ENCODE assay signal across 16 cellular contexts in genomic region chr12:76719171-76719631, GRCh38. TPM values are rescaled to one million over a fixed set of nuclear protein-coding genes. Genes with fewer than 3 reads are reported as not detected.
DNase-seq lines count a peak whose midpoint lies in the region; ATAC-seq and TF ChIP-seq lines count a peak whose summit lies in the region.
"Had no signal": no experiment of that assay in that cellular context is flagged by ENCODE, and none has a peak within 500 bp of the region (broad histone marks: within the 10 kb centered on the region; RNA-seq: fewer than 3 reads in every experiment).

No MANE protein-coding gene starts in this region.

- no peak for TF ChIP-seq RAD21 in SK-N-SH (IDR thresholded peaks at IDR 0.05; ENCODE audit: low read length)

- CTCF ChIA-PET in Caco-2 (lab: Charles Lee) (no interaction called here), SK-N-SH (lab: Yijun Ruan, JAX) (no interaction called here)

- 60% methylated on average over 2 of the region's 2 CpGs for WGBS in SK-N-SH (ENCODE audit: low lambda C conversion rate)

- H3K4me2 ChIP-seq in SK-N-SH: no peak overlapping the region; the same call in 1 of the 2 replicates
- H3K4me2 ChIP-seq: KMS-11 had no signal

- DNase-seq in Caco-2 (no peak), SK-N-SH (no peak), fibroblast of gingiva (ENCODE audit: low read depth) (peak; percentile 76), nucleus accumbens (lab: John Stamatoyannopoulos, UW) (peak in 41 of 56 donors; percentile 3 to 76 (median 37)), Kasumi-1 (lab: John Stamatoyannopoulos, UW) (no peak)
- no peak for DNase-seq in activated naive CD4-positive, alpha-beta T cell treated with Interleukin-2 at 50 U/mL for 16 hours
- DNase-seq: activated CD4-positive, alpha-beta T cell treated with anti-CD3 and anti-CD28 coated beads, Interleukin-2, amount 50 U/mL, for 4 hours; activated T-cell treated with anti-CD3 and anti-CD28 coated beads, Interleukin-2, amount 50 U/mL, for 72 hours; dermis blood vessel endothelial cell; NCI-H1694 treated with DMSO at 0.1 percent for 48 hours; NCI-H748 treated with DMSO at 0.1 percent for 48 hours; T1000 had no signal

- H3K36me3 ChIP-seq in Caco-2 (ENCODE audit: control insufficient read depth, insufficient read depth, low read length) (no peaks in the 10 kb centered on the region), SK-N-SH (replicated peaks in 1 of 2; ENCODE audit: control insufficient read depth in 1 of 2, insufficient read depth in 2 of 2, low read length in 1 of 2) (no peaks in the 10 kb centered on the region)

- H3K36me3 Mint-ChIP-seq in Caco-2 (ENCODE audit: insufficient read depth, unreplicated experiment): no peaks in the 10 kb centered on the region

- no peaks in the 10 kb centered on the region for H3K79me2 ChIP-seq in SK-N-SH (ENCODE audit: insufficient read depth)

- H3K9me3 ChIP-seq in Caco-2 (no peaks in the 10 kb centered on the region), SK-N-SH (no peaks in the 10 kb centered on the region)

- no peaks in the 10 kb centered on the region for H3K9me2 ChIP-seq in SK-N-SH

- H4K20me1 ChIP-seq in SK-N-SH (ENCODE audit: insufficient read depth): no peaks in the 10 kb centered on the region

- H3K27me3 ChIP-seq in Caco-2 (replicated peaks; ENCODE audit: control insufficient read depth, insufficient read depth, low read length) (no peaks in the 10 kb centered on the region), SK-N-SH (ENCODE audit: insufficient read depth) (no peaks in the 10 kb centered on the region)

- POLR2A ChIA-PET in Caco-2 (lab: Charles Lee): no interaction called here
- POLR2A ChIA-PET in SK-N-SH (lab: Yijun Ruan, JAX): no interaction called here

- H3K9me3 Mint-ChIP-seq in Caco-2 (ENCODE audit: unreplicated experiment): peaks cover 23% of the 10 kb centered on the region
- H3K9me3 Mint-ChIP-seq: activated T-cell treated with anti-CD3 and anti-CD28 coated beads, Interleukin-2, amount 50 U/mL, for 72 hours had no signal

- no peak for TF ChIP-seq CTCF in Caco-2 (IDR thresholded peaks at IDR 0.05; ENCODE audit: insufficient read depth in 1 of 2, low read depth in 1 of 2, low read length in 1 of 2, severe bottlenecking in 1 of 2, unreplicated experiment in 1 of 2)
- TF ChIP-seq CTCF in SK-N-SH (IDR thresholded peaks at IDR 0.05): no peak; the same call in 1 of the 2 replicates

- peak overlapping the region; percentile 12 to 56; a peak in 2 of 4 replicates for H3K27ac ChIP-seq in SK-N-SH (ENCODE audit: low read depth in 2 of 2, low read length in 1 of 2)
- H3K27ac ChIP-seq: KMS-11 had no signal

- H3K4me1 Mint-ChIP-seq in Caco-2 (ENCODE audit: low read depth, unreplicated experiment): peaks cover 31% of the 10 kb centered on the region
- H3K4me1 Mint-ChIP-seq: B cell had no signal

- ATAC-seq in GM18873 (IDR thresholded peaks at IDR 0.05; ENCODE audit: low FRiP score, unreplicated experiment) (no peak), HG02884 (IDR thresholded peaks at IDR 0.05; ENCODE audit: unreplicated experiment) (no peak)
- ATAC-seq: activated T-cell treated with anti-CD3 and anti-CD28 coated beads, Interleukin-2, amount 50 U/mL, for 72 hours had no signal

- H3K4me1 ChIP-seq in Caco-2: peaks cover 49% of the 10 kb centered on the region
- H3K4me1 ChIP-seq in SK-N-SH (ENCODE audit: control insufficient read depth in 1 of 2, insufficient read depth in 2 of 2, low read depth in 1 of 2, low read length in 1 of 2): peaks cover 2 to 33% of the 10 kb centered on the region in 2 experiments; a peak in 2 of 4 replicates

- H3K9ac ChIP-seq in SK-N-SH: peak overlapping the region; percentile 17; the same call in 1 of the 2 replicates
- H3K9ac ChIP-seq: KMS-11 had no signal

- peak overlapping the region; percentile 87 for H3K27ac Mint-ChIP-seq in Caco-2 (ENCODE audit: unreplicated experiment)
- H3K27ac Mint-ChIP-seq: activated T-cell treated with anti-CD3 and anti-CD28 coated beads, Interleukin-2, amount 50 U/mL, for 72 hours; B cell had no signal

- no TSS peak for BruUV-seq in Caco-2 (replicated peaks; lab: Mats Ljungman, UMichigan)

- TF ChIP-seq EP300 in SK-N-SH (IDR thresholded peaks at IDR 0.05; ENCODE audit: borderline replicate concordance in 1 of 2, low read depth in 1 of 2, low read length in 1 of 2): no peak

- H3K27me3 Mint-ChIP-seq in Caco-2 (ENCODE audit: insufficient read depth, unreplicated experiment): no peaks in the 10 kb centered on the region

- H3K4me3 ChIP-seq in Caco-2 (ENCODE audit: low read depth, low read length) (no peak overlapping the region), SK-N-SH (ENCODE audit: low read depth in 2 of 2, low read length in 1 of 2) (no peak overlapping the region)

- H3F3A ChIP-seq in SK-N-SH (replicated peaks; ENCODE audit: insufficient read depth): peaks cover 13% of the 10 kb centered on the region

- no peak overlapping the region for H2AFZ ChIP-seq in SK-N-SH (ENCODE audit: low read depth)

- H3K4me3 Mint-ChIP-seq in Caco-2 (ENCODE audit: unreplicated experiment): no peak overlapping the region
- H3K4me3 Mint-ChIP-seq: activated T-cell treated with anti-CD3 and anti-CD28 coated beads, Interleukin-2, amount 50 U/mL, for 72 hours; B cell had no signal

- intact Hi-C loops in Caco-2 (cut with micrococcal nuclease; ENCODE audit: unreplicated experiment): no loop called here

TF ChIP-seq in SK-N-SH, 30 proteins besides CTCF, POLR2A, EP300 and RAD21:
- TF ChIP-seq FOXJ3 (CRISPR knock-in tag; IDR thresholded peaks at IDR 0.05): no peak
- TF ChIP-seq NRF1 (IDR thresholded peaks at IDR 0.05; ENCODE audit: low read depth, low read length): no peak
- no peak for TF ChIP-seq GABPA (IDR thresholded peaks at IDR 0.05; ENCODE audit: low read depth)
- TF ChIP-seq MEF2A (IDR thresholded peaks at IDR 0.05; ENCODE audit: borderline replicate concordance, low read depth): no peak
- TF ChIP-seq CHD2 (IDR thresholded peaks at IDR 0.05; ENCODE audit: low read length, partially characterized antibody): no peak
- no peak for TF ChIP-seq MXI1 (IDR thresholded peaks at IDR 0.05; ENCODE audit: low read depth, low read length)
- no peak for TF ChIP-seq TEAD4 (IDR thresholded peaks at IDR 0.05; ENCODE audit: borderline replicate concordance, insufficient read depth)
- TF ChIP-seq FOSL2 (IDR thresholded peaks at IDR 0.05; ENCODE audit: borderline replicate concordance, low read depth): no peak
- no peak for TF ChIP-seq REST (IDR thresholded peaks at IDR 0.05; ENCODE audit: low read depth, low read length)
- no peak for TF ChIP-seq ELF1 (IDR thresholded peaks at IDR 0.05)
- no peak for TF ChIP-seq TCF12 (IDR thresholded peaks at IDR 0.05)

RNA-seq across cellular contexts. Expression of gene ZDHHC17, which starts 44.7 kb away (rescaled TPM):
- 31.1 and 32.2 TPM in 2 replicates for total RNA-seq in Caco-2 (2022)
- 28.6 and 32.8 TPM in 2 replicates for polyA plus RNA-seq in SK-N-SH (2012; rRNA removed)
- 16.7 and 17.4 TPM in 2 replicates for polyA plus RNA-seq in SK-N-SH (2012; cell fraction: cytosol; rRNA removed)
- polyA plus RNA-seq in SK-N-SH (2012; cell fraction: nucleus; rRNA removed): 62.2 and 139 TPM in 2 replicates

Comparison
In these comparisons a context has a peak if more than half of its experiments do, and no peak if none do; other contexts are left out.
1. DNase-seq: peak in fibroblast of gingiva (single experiment) and nucleus accumbens (41 of 56); none in Caco-2 (0 of 2), SK-N-SH (single experiment), activated naive CD4-positive, alpha-beta T cell treated with Interleukin-2 at 50 U/mL for 16 hours (single experiment) and Kasumi-1 (0 of 2).